In the genomic region with DNA sequence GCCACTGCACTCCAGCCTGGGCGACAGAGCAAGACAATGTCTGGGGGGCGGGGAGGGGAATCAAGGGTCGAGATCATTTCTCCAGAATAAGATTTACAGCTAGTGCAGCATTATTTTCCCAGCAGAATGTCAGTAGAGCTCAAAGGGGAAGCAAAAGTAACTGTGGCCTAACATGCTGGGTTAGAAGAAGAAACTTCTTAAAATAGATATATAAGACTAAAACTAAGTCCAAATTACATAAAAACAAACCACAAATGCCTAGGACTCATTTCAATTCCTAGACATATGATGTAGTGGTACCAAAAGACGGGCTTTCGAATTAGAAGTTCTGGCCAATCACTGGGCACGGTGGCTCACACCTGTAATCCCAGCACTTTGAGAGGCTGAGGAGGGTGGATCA, we compare ENCODE assay signal across 19 cellular contexts.
"Had no signal": no experiment of that assay in that cellular context is flagged by ENCODE, and none has a peak within 500 bp of the region (broad histone marks: within the 10 kb centered on the region; RNA-seq: fewer than 3 reads in every experiment).

No MANE protein-coding gene starts in this region.

- H3K27ac ChIP-seq: colonic mucosa, gastroesophageal sphincter, heart right ventricle, lower lobe of right lung, sigmoid colon, spleen, thyroid gland had no signal

- ATAC-seq: gastroesophageal sphincter; heart right ventricle; left cardiac atrium; lower lobe of right lung; stimulated activated effector memory CD8-positive, alpha-beta T cell treated with anti-CD3 and anti-CD28 coated beads, Interleukin-12 subunit alpha, Interleukin-12 subunit beta, amount 100 ng/mL, for 72 hours had no signal

- H3K4me1 Mint-ChIP-seq: activated B cell treated with CpG ODN at 0.5 μM for 24 hours; mesothelial cell of epicardium; stimulated activated effector memory CD8-positive, alpha-beta T cell treated with anti-CD3 and anti-CD28 coated beads, Interleukin-12 subunit alpha, Interleukin-12 subunit beta, amount 100 ng/mL, for 72 hours had no signal

- H3K36me3 Mint-ChIP-seq: activated naive CD8-positive, alpha-beta T cell treated with anti-CD3 and anti-CD28 coated beads, Interleukin-2, amount 10 ng/mL, durations not matched to agents 7 days and 5 days; brain; mesothelial cell of epicardium; stimulated activated effector memory CD8-positive, alpha-beta T cell treated with anti-CD3 and anti-CD28 coated beads, Interleukin-12 subunit alpha, Interleukin-12 subunit beta, amount 100 ng/mL, for 72 hours had no signal

- H3K9me3 ChIP-seq: colonic mucosa, gastroesophageal sphincter, heart right ventricle, lower lobe of right lung, sigmoid colon, spleen, thyroid gland had no signal

- H3K27ac Mint-ChIP-seq: activated B cell treated with CpG ODN at 0.5 μM for 24 hours; activated naive CD8-positive, alpha-beta T cell treated with anti-CD3 and anti-CD28 coated beads, Interleukin-2, amount 10 ng/mL, durations not matched to agents 7 days and 5 days; activated T-helper 1 cell treated with anti-CD3 and anti-CD28 coated beads, Interleukin-12 subunit alpha, Interleukin-12 subunit beta, Interleukin-2, Interleukin-4 antibody, amounts not matched to agents 30 ng/mL and 10 ng/mL and 1 ng/mL, durations not matched to agents 14 hours and 24 hours and 36 hours; brain; mesothelial cell of epicardium; stimulated activated effector memory CD8-positive, alpha-beta T cell treated with anti-CD3 and anti-CD28 coated beads, Interleukin-12 subunit alpha, Interleukin-12 subunit beta, amount 100 ng/mL, for 72 hours had no signal

- H3K36me3 ChIP-seq: colonic mucosa, gastroesophageal sphincter, heart right ventricle, lower lobe of right lung, sigmoid colon, spleen, thyroid gland had no signal

- H3K9me3 Mint-ChIP-seq: activated B cell treated with CpG ODN at 0.5 μM for 24 hours; activated naive CD8-positive, alpha-beta T cell treated with anti-CD3 and anti-CD28 coated beads, Interleukin-2, amount 10 ng/mL, durations not matched to agents 7 days and 5 days; activated T-helper 1 cell treated with anti-CD3 and anti-CD28 coated beads, Interleukin-12 subunit alpha, Interleukin-12 subunit beta, Interleukin-2, Interleukin-4 antibody, amounts not matched to agents 30 ng/mL and 10 ng/mL and 1 ng/mL, durations not matched to agents 14 hours and 24 hours and 36 hours; brain; mesothelial cell of epicardium; stimulated activated effector memory CD8-positive, alpha-beta T cell treated with anti-CD3 and anti-CD28 coated beads, Interleukin-12 subunit alpha, Interleukin-12 subunit beta, amount 100 ng/mL, for 72 hours had no signal

- H3K4me3 ChIP-seq: colonic mucosa, gastroesophageal sphincter, heart right ventricle, lower lobe of right lung, sigmoid colon, spleen, thyroid gland had no signal

- DNase-seq: activated B cell treated with CpG ODN at 0.5 μM for 24 hours; activated CD4-positive, alpha-beta T cell treated with anti-CD3 and anti-CD28 coated beads for 48 hours; activated CD8-positive, alpha-beta memory T cell treated with anti-CD3 and anti-CD28 coated beads for 24 hours; activated naive CD4-positive, alpha-beta T cell; activated naive CD8-positive, alpha-beta T cell treated with anti-CD3 and anti-CD28 coated beads, Interleukin-2, amount 10 ng/mL, durations not matched to agents 7 days and 5 days; central memory CD4-positive, alpha-beta T cell; colonic mucosa; heart right ventricle; left cardiac atrium; lower lobe of right lung; sigmoid colon; spleen; stimulated activated CD4-positive, alpha-beta T cell treated with anti-CD3 and anti-CD28 coated beads, Interleukin-2, amount 100 ng/mL, for 24 hours; thyroid gland had no signal

- H3K4me3 Mint-ChIP-seq: activated B cell treated with CpG ODN at 0.5 μM for 24 hours; activated naive CD8-positive, alpha-beta T cell treated with anti-CD3 and anti-CD28 coated beads, Interleukin-2, amount 10 ng/mL, durations not matched to agents 7 days and 5 days; activated T-helper 1 cell treated with anti-CD3 and anti-CD28 coated beads, Interleukin-12 subunit alpha, Interleukin-12 subunit beta, Interleukin-2, Interleukin-4 antibody, amounts not matched to agents 30 ng/mL and 10 ng/mL and 1 ng/mL, durations not matched to agents 14 hours and 24 hours and 36 hours; brain; mesothelial cell of epicardium; stimulated activated effector memory CD8-positive, alpha-beta T cell treated with anti-CD3 and anti-CD28 coated beads, Interleukin-12 subunit alpha, Interleukin-12 subunit beta, amount 100 ng/mL, for 72 hours had no signal

- H3K27me3 ChIP-seq: colonic mucosa, gastroesophageal sphincter, sigmoid colon, thyroid gland had no signal

- H3K27me3 Mint-ChIP-seq: brain had no signal

- H3K4me1 ChIP-seq: colonic mucosa, gastroesophageal sphincter, heart right ventricle, lower lobe of right lung, sigmoid colon, thyroid gland had no signal
